ENCODE assay signal across 1 cellular context in the genomic region with DNA sequence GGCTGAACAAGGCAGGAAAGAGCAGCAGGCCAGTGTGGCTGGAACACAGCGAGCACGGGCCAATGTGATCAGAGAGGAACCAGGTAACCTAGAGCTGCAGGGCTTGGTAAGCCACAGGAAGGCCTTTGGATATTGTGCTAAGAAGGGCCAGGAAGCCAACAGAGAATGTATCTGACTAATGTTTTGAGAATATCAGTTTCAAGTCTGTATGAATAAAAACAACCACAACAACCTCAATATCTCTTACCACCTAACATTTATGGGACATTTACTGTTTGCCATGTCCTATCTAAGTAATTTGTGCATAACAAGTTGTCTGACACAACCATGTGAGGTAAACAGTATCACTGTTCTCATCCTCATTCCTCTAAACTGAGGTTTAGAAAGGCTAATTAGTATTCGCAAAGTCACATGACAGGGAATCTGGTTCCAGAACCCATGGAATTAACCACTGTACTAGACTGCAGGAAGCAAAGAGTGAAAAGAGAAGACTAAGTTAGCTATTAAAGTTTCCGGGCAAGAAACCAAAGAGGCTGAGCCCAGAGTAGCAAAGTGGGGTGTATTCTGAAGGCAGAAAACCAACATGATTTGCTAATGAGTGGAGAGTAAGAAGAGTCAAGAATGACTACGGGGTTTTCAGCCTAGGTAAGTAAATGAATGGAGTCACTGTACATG.
A peak's percentile ranks its signal among the peaks of the same experiment; 100 is the strongest.
TF ChIP-seq lines count a peak whose summit lies in the region.

No MANE protein-coding gene starts in this region.

TF ChIP-seq in K562, 482 proteins besides CTCF, POLR2A, EP300 and RAD21:
- TF ChIP-seq, protein P1, sequence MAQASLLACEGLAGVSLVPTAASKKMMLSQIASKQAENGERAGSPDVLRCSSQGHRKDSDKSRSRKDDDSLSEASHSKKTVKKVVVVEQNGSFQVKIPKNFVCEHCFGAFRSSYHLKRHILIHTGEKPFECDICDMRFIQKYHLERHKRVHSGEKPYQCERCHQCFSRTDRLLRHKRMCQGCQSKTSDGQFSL (CRISPR knock-in tag; IDR thresholded peaks at IDR 0.05) = no peak
- TF ChIP-seq, protein P1 (tag; IDR thresholded peaks at IDR 0.05) = no peak
- TF ChIP-seq ZZZ3 (IDR thresholded peaks at IDR 0.05) = no peak
- 0 out of 2 replicates have a peak, but pooled peaks have one; percentile 22 for TF ChIP-seq NFE2 (IDR thresholded peaks at IDR 0.05; ENCODE audit: low read depth)
- TF ChIP-seq, protein P2, sequence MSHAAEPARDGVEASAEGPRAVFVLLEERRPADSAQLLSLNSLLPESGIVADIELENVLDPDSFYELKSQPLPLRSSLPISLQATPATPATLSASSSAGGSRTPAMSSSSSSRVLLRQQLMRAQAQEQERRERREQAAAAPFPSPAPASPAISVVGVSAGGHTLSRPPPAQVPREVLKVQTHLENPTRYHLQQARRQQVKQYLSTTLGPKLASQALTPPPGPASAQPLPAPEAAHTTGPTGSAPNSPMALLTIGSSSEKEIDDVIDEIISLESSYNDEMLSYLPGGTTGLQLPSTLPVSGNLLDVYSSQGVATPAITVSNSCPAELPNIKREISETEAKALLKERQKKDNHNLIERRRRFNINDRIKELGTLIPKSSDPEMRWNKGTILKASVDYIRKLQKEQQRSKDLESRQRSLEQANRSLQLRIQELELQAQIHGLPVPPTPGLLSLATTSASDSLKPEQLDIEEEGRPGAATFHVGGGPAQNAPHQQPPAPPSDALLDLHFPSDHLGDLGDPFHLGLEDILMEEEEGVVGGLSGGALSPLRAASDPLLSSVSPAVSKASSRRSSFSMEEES (CRISPR knock-in tag; IDR thresholded peaks at IDR 0.05) = peak; percentile 82
